19 cellular contexts compared by ENCODE assay signal in the genomic region with DNA sequence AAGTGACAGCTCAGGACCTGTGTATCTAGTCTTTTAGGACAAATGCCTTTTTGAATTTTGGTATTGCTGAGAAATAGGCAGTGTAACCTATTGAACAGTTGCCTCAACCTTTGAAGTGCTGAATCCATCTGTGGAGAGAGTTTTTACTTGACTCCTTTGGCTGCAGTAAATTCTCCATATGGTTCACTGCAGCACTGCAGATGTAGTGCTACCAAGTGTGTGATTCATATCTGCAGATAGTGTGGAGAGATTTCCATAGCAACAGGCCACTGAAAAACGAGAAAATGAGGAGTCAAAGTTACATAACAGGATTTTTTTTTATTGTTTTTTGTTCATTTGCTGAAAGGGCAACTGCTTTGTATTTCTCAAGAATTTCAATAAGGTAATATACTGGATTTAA.
DNase-seq lines count a peak whose midpoint lies in the region; ATAC-seq, FAIRE-seq and TF ChIP-seq lines count a peak whose summit lies in the region.
"Had no signal": no experiment of that assay in that cellular context is flagged by ENCODE, and none has a peak within 500 bp of the region (broad histone marks: within the 10 kb centered on the region; RNA-seq: fewer than 3 reads in every experiment).

No MANE protein-coding gene starts in this region.

- H3K79me1 ChIP-seq in H1 (ENCODE audit: low read depth, low read length), result no peaks in the 10 kb centered on the region

- TF ChIP-seq CTCF in AG09309 (IDR thresholded peaks at IDR 0.05; ENCODE audit: control insufficient read depth, insufficient read depth, low read depth, low read length, missing control alignments), result no peak
- TF ChIP-seq CTCF in H1 (IDR thresholded peaks at IDR 0.05; ENCODE audit: control extremely low read depth in 1 of 3, insufficient read depth in 1 of 3, low read depth in 1 of 3, low read length in 3 of 3), result no peak
- no peak for TF ChIP-seq CTCF in heart left ventricle (IDR thresholded peaks at IDR 0.05)
- TF ChIP-seq CTCF in type B pancreatic cell (conservative IDR thresholded peaks at IDR 0.05), result no peak

- no peak overlapping the region for H2BK120ac ChIP-seq in H1 (replicated peaks; ENCODE audit: low read depth, low read length)

- H3K56ac ChIP-seq in H1 (replicated peaks; ENCODE audit: insufficient read length, low read depth, low read length), result no peak overlapping the region

- no peaks in the 10 kb centered on the region for H3K4me1 ChIP-seq in H1 (replicated peaks in 1 of 4; ENCODE audit: control insufficient read depth in 3 of 4, insufficient read depth in 4 of 4, low read length in 3 of 4)
- H3K4me1 ChIP-seq in heart left ventricle, result peaks cover 0 to 6% (median 1%) of the 10 kb centered on the region in 12 donors
- H3K4me1 ChIP-seq: A549 had no signal

- no peaks in the 10 kb centered on the region for H3K9me3 Mint-ChIP-seq in type B pancreatic cell
- H3K9me3 Mint-ChIP-seq: activated CD8-positive, alpha-beta T cell treated with anti-CD3 and anti-CD28 coated beads for 36 hours; endodermal cell had no signal

- peak; percentile 8 for DNase-seq in AG09309 (ENCODE audit: low read depth)
- DNase-seq in NCI-H2171 treated with DMSO at 0.1 percent for 48 hours (lab: John Stamatoyannopoulos, UW), result peak; percentile 60
- no peak for DNase-seq in H1 (ENCODE audit: low read depth in 1 of 2, low spot score in 2 of 2)
- no peak for DNase-seq in heart left ventricle
- DNase-seq in type B pancreatic cell (ENCODE audit: extremely low spot score, unreplicated experiment), result no peak
- DNase-seq in GOT3 (lab: John Stamatoyannopoulos, UW), result no peak
- DNase-seq: activated CD8-positive, alpha-beta T cell treated with anti-CD3 and anti-CD28 coated beads for 36 hours; activated naive CD4-positive, alpha-beta T cell; activated T-cell treated with anti-CD3 and anti-CD28 coated beads, Interleukin-2, amount 50 U/mL, for 1 hour; endodermal cell; heart right ventricle; NCI-H187; SHP77; stimulated activated CD4-positive, alpha-beta T cell treated with anti-CD3 and anti-CD28 coated beads, Interleukin-12 subunit alpha, Interleukin-12 subunit beta, amount 100 ng/mL, for 4 hours had no signal

- no peak overlapping the region for H4K8ac ChIP-seq in H1 (ENCODE audit: extremely low read depth, insufficient read depth, low read length)

- 64% methylated on average over 1 of the region's 1 CpG; no CpG with 5 or more reads in 1 of the 2 experiments for WGBS in H1 (ENCODE audit: extremely low coverage in 1 of 2, insufficient coverage in 1 of 2, insufficient read length in 1 of 2, insufficient replicate concordance in 2 of 2, low coverage in 1 of 2, low lambda C conversion rate in 2 of 2, missing lambda C conversion rate in 1 of 2), 2 experiments
- WGBS in heart left ventricle, 4 donors, result 22 to 32% (median 23%) methylated on average over 1 of the region's 1 CpG

- TF ChIP-seq RAD21 in H1 (IDR thresholded peaks at IDR 0.05 in 1 of 2, conservative IDR thresholded peaks at IDR 0.05 in 1 of 2; ENCODE audit: low read depth in 2 of 2, low read length in 2 of 2), result no peak

- no peak overlapping the region for H2BK5ac ChIP-seq in H1 (ENCODE audit: low read depth, low read length)

- no peak overlapping the region for H2BK15ac ChIP-seq in H1 (ENCODE audit: low read length)

- H3K4me3 Mint-ChIP-seq in type B pancreatic cell, result no peak overlapping the region
- H3K4me3 Mint-ChIP-seq: activated CD8-positive, alpha-beta T cell treated with anti-CD3 and anti-CD28 coated beads for 36 hours; endodermal cell had no signal

- intact Hi-C loops in heart left ventricle (cut with DNase I), result no loop called here

- H2BK20ac ChIP-seq in H1 (ENCODE audit: low read length), result no peak overlapping the region

- no peak overlapping the region for H2AK5ac ChIP-seq in H1 (ENCODE audit: low read depth, low read length)

- no peaks in the 10 kb centered on the region for H3K4me1 Mint-ChIP-seq in type B pancreatic cell (ENCODE audit: unreplicated experiment)
- H3K4me1 Mint-ChIP-seq: endodermal cell had no signal

- H4K5ac ChIP-seq in H1 (ENCODE audit: insufficient read length, low read depth, low read length), result no peak overlapping the region

- H3K79me2 ChIP-seq in H1 (ENCODE audit: control insufficient read depth in 1 of 2, insufficient read depth in 2 of 2, low read length in 2 of 2), result no peaks in the 10 kb centered on the region

- no peak overlapping the region for H3K23ac ChIP-seq in H1 (ENCODE audit: insufficient read length)

- no peak overlapping the region for H3K4ac ChIP-seq in H1 (replicated peaks; ENCODE audit: insufficient read length, low read depth, low read length)

- H3K9me3 ChIP-seq in H1 (ENCODE audit: insufficient read depth in 2 of 2, low read depth in 1 of 2, low read length in 1 of 2), result no peaks in the 10 kb centered on the region
- H3K9me3 ChIP-seq in heart left ventricle, result peaks cover 0 to 3% (median 0%) of the 10 kb centered on the region in 12 donors
- H3K9me3 ChIP-seq: A549 had no signal

- no peak overlapping the region for H3K14ac ChIP-seq in H1 (ENCODE audit: insufficient read length)

- H4K91ac ChIP-seq in H1 (replicated peaks; ENCODE audit: insufficient read length, low read length), result no peak overlapping the region

- H4K20me1 ChIP-seq in H1 (replicated peaks in 1 of 2; ENCODE audit: control insufficient read depth in 1 of 2, insufficient read depth in 2 of 2, low read length in 2 of 2), result no peaks in the 10 kb centered on the region

- H3K36me3 ChIP-seq in H1 (ENCODE audit: control insufficient read depth in 2 of 4, insufficient read depth in 4 of 4, low read length in 3 of 4) (no peaks in the 10 kb centered on the region), heart left ventricle (no peaks in the 10 kb centered on the region)
- H3K36me3 ChIP-seq: heart right ventricle had no signal

- no peaks in the 10 kb centered on the region for H3K23me2 ChIP-seq in H1 (ENCODE audit: low read depth, low read length)

- no peaks in the 10 kb centered on the region for H3K27me3 ChIP-seq in H1 (replicated peaks in 1 of 4; ENCODE audit: control insufficient read depth in 3 of 4, extremely low read depth in 1 of 4, insufficient read depth in 3 of 4, low read length in 3 of 4)
- no peaks in the 10 kb centered on the region for H3K27me3 ChIP-seq in heart left ventricle
- H3K27me3 ChIP-seq: heart right ventricle had no signal

- no peak overlapping the region for H3K18ac ChIP-seq in H1 (ENCODE audit: extremely low read depth, low read length)

- no peaks in the 10 kb centered on the region for H3K36me3 Mint-ChIP-seq in type B pancreatic cell

- CTCF ChIA-PET in H1 (lab: Charles Lee; ENCODE audit: partially characterized antibody), result no interaction called here

- no peak overlapping the region for H3K9ac ChIP-seq in H1 (replicated peaks in 1 of 4; ENCODE audit: extremely low read depth in 1 of 4, low read depth in 3 of 4, low read length in 3 of 4)

- ATAC-seq in GM21529 (IDR thresholded peaks at IDR 0.05; ENCODE audit: unreplicated experiment) (peak; percentile 65), heart left ventricle (no peak), GM19397 (IDR thresholded peaks at IDR 0.05; ENCODE audit: unreplicated experiment) (no peak)
- ATAC-seq: A549; activated CD8-positive, alpha-beta T cell treated with anti-CD3 and anti-CD28 coated beads for 36 hours; heart right ventricle had no signal

- no peak overlapping the region for H3K27ac ChIP-seq in H1 (ENCODE audit: low read depth, low read length)
- H3K27ac ChIP-seq in heart left ventricle, result no peak overlapping the region
- H3K27ac ChIP-seq: A549, heart right ventricle, VCaP had no signal

- H3K27ac Mint-ChIP-seq in type B pancreatic cell, result no peak overlapping the region
- H3K27ac Mint-ChIP-seq: activated CD8-positive, alpha-beta T cell treated with anti-CD3 and anti-CD28 coated beads for 36 hours; endodermal cell had no signal

- TF ChIP-seq POLR2A in H1 (IDR thresholded peaks at IDR 0.05; ENCODE audit: control extremely low read depth in 1 of 2, low read depth in 2 of 2, low read length in 2 of 2), result no peak
- no peak for TF ChIP-seq POLR2A in heart left ventricle (IDR thresholded peaks at IDR 0.05)

- FAIRE-seq in H1 (lab: Jason Lieb, UNC), result no peak
- FAIRE-seq: A549, colon had no signal

- H3K4me2 ChIP-seq in H1 (ENCODE audit: insufficient read depth in 1 of 2, low read depth in 2 of 2, low read length in 2 of 2), result no peak overlapping the region
- H3K4me2 ChIP-seq: A549 had no signal

- H2AFZ ChIP-seq in H1 (ENCODE audit: low read length), result peak overlapping the region; percentile 32; the same call in 1 of the 2 replicates

- no peaks in the 10 kb centered on the region for H3K27me3 Mint-ChIP-seq in type B pancreatic cell
- H3K27me3 Mint-ChIP-seq: activated CD8-positive, alpha-beta T cell treated with anti-CD3 and anti-CD28 coated beads for 36 hours had no signal

- no peak overlapping the region for H2BK12ac ChIP-seq in H1 (ENCODE audit: low read depth, low read length)

- POLR2A ChIA-PET in H1 (lab: Charles Lee; ENCODE audit: partially characterized antibody), result no interaction called here

- TF ChIP-seq EP300 in H1 (IDR thresholded peaks at IDR 0.05; ENCODE audit: borderline replicate concordance in 1 of 2, low read depth in 2 of 2, low read length in 2 of 2), result no peak

- H3K4me3 ChIP-seq in AG09309 (ENCODE audit: control insufficient read depth, low read depth, low read length) (no peak overlapping the region), H1 (ENCODE audit: extremely low read depth in 1 of 4, insufficient read depth in 2 of 4, low read depth in 3 of 4, low read length in 4 of 4) (no peak overlapping the region), heart left ventricle (no peak overlapping the region)
- H3K4me3 ChIP-seq: A549, heart right ventricle had no signal

TF ChIP-seq in H1, 55 proteins besides CTCF, POLR2A, EP300 and RAD21 (continues in another document):
- TF ChIP-seq CEBPB (IDR thresholded peaks at IDR 0.05; ENCODE audit: low read depth, low read length) (no peak), HDAC6 (IDR thresholded peaks at IDR 0.05; ENCODE audit: low read depth, low read length) (no peak), POU5F1 (IDR thresholded peaks at IDR 0.05; ENCODE audit: low read depth, low read length) (no peak), TAF1 (IDR thresholded peaks at IDR 0.05; ENCODE audit: low read depth, low read length) (no peak), JUND (IDR thresholded peaks at IDR 0.05; ENCODE audit: low read length) (no peak), CBX8 (IDR thresholded peaks at IDR 0.05; ENCODE audit: borderline replicate concordance, low read depth, low read length) (no peak), PHF8 (conservative IDR thresholded peaks at IDR 0.05; ENCODE audit: low read depth, low read length) (no peak), SRF (IDR thresholded peaks at IDR 0.05; ENCODE audit: low read depth, low read length) (no peak), EZH2 (IDR thresholded peaks at IDR 0.05; ENCODE audit: low read depth, low read length, severe bottlenecking) (no peak)
- TF ChIP-seq, protein P1, sequence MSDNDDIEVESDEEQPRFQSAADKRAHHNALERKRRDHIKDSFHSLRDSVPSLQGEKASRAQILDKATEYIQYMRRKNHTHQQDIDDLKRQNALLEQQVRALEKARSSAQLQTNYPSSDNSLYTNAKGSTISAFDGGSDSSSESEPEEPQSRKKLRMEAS (IDR thresholded peaks at IDR 0.05), result no peak

Comparison
In these comparisons a context has a peak if more than half of its experiments do, and no peak if none do; other contexts are left out.
1. DNase-seq: peak in AG09309 (single experiment) and NCI-H2171 treated with DMSO at 0.1 percent for 48 hours (single experiment); none in H1 (0 of 2), heart left ventricle (0 of 5), type B pancreatic cell (single experiment) and GOT3 (single experiment).